ENCODE assay signal across 8 cellular contexts in genomic region chr11:86244522-86245368, GRCh38. TPM values are rescaled to one million over a fixed set of nuclear protein-coding genes. Genes with fewer than 3 reads are reported as not detected.
A peak's percentile ranks its signal among the peaks of the same experiment; 100 is the strongest.
DNase-seq lines count a peak whose midpoint lies in the region; ATAC-seq and TF ChIP-seq lines count a peak whose summit lies in the region.

A gene with protein sequence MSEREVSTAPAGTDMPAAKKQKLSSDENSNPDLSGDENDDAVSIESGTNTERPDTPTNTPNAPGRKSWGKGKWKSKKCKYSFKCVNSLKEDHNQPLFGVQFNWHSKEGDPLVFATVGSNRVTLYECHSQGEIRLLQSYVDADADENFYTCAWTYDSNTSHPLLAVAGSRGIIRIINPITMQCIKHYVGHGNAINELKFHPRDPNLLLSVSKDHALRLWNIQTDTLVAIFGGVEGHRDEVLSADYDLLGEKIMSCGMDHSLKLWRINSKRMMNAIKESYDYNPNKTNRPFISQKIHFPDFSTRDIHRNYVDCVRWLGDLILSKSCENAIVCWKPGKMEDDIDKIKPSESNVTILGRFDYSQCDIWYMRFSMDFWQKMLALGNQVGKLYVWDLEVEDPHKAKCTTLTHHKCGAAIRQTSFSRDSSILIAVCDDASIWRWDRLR (plus strand): TSS chr11:86244753. CDS start chr11:86245230, 477 bp downstream.

- H3K27me3 Mint-ChIP-seq in progenitor cell of endocrine pancreas = no peaks in the 10 kb centered on the region

- ATAC-seq in HG02852 (IDR thresholded peaks at IDR 0.05; ENCODE audit: unreplicated experiment) = peak; percentile 63
- ATAC-seq in left cardiac atrium = peak; percentile 95 to 97

- H3K27ac Mint-ChIP-seq in progenitor cell of endocrine pancreas = no peak within 1 kb of the TSS

- no peaks in the 10 kb centered on the region for H3K36me3 Mint-ChIP-seq in progenitor cell of endocrine pancreas (ENCODE audit: insufficient read depth)

- peaks cover 18% of the 10 kb centered on the region for H3K4me1 Mint-ChIP-seq in progenitor cell of endocrine pancreas (ENCODE audit: low read depth)

- intact Hi-C loops in left cardiac atrium (cut with DNase I) = loop anchor here in 1 of 2 donors (10.0 kb wide), 1 partner anchor 390 kb away; the partner anchor contains the start of gene CCDC83

- no peak within 1 kb of the TSS for H3K4me3 Mint-ChIP-seq in progenitor cell of endocrine pancreas (ENCODE audit: low read depth)

- DNase-seq in GM13976 (ENCODE audit: low spot score) (peak; percentile 91), NCI-H1436 treated with DMSO at 0.1 percent for 48 hours (lab: John Stamatoyannopoulos, UW) (peak; percentile 80), T follicular helper cell (ENCODE audit: low read depth) (peak; percentile 93), amniotic epithelial cell (ENCODE audit: low read depth) (peak; percentile 93), left cardiac atrium (peak; percentile 96), progenitor cell of endocrine pancreas (ENCODE audit: low spot score, unreplicated experiment) (peak; percentile 90), ureter (ENCODE audit: low spot score) (peak; percentile 97)

- H3K9me3 Mint-ChIP-seq in progenitor cell of endocrine pancreas (ENCODE audit: low read depth) = no peaks in the 10 kb centered on the region

- no peak for TF ChIP-seq CTCF in GM13976 (IDR thresholded peaks at IDR 0.05; ENCODE audit: borderline replicate concordance, control extremely low read depth, extremely low read depth, insufficient read depth, missing control alignments)
- no peak for TF ChIP-seq CTCF in progenitor cell of endocrine pancreas (IDR thresholded peaks at IDR 0.05; ENCODE audit: unreplicated experiment)

- in situ Hi-C loops in GM13976 (cut with MboI; ENCODE audit: low sequenced_read_pairs, unreplicated experiment) = no loop called here

RNA-seq across cellular contexts. Expression of the gene that starts here (rescaled TPM):
- 10 to 100 TPM; 14.3 to 14.8 TPM for total RNA-seq in left cardiac atrium
- total RNA-seq in progenitor cell of endocrine pancreas = 33.5 and 34.6 TPM in 2 replicates
- total RNA-seq in ureter = 26.7 TPM

Comparison
In these comparisons a context has a peak if more than half of its experiments do, and no peak if none do; other contexts are left out.
1. Peak in every context shown above with its lines: DNase-seq and ATAC-seq.